Comparison of ENCODE assay signal across 25 cellular contexts in the genomic region with DNA sequence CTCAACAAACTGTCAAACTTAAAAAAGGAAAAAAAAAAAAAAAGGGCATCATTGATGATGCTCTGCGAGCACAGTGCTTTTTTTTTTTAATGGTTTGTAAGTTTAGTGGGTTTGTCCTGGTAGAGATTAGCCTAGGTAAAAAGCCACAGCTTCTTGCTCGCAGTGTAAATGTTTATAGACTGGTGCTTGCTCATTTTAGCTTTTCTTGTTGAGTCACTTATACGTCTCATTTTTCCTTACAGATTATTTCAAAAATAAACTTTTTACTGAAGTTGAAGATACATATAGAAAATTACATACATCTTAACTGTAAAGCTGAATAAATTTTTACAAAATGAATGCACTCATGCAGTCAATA.
"Had no signal": no experiment of that assay in that cellular context is flagged by ENCODE, and none has a peak within 500 bp of the region (broad histone marks: within the 10 kb centered on the region; RNA-seq: fewer than 3 reads in every experiment).

No MANE protein-coding gene starts in this region.

- H3K27me3 ChIP-seq: MG63, SJSA1 had no signal

- FAIRE-seq: HTR-8/SVneo, RCC 7860 had no signal

- H3K27ac ChIP-seq: HL-60, SJSA1, SK-N-MC had no signal

- DNase-seq: Karpas-422, KG1, MG63, NCI-H1092, NCI-H1105 treated with DMSO at 0.1 percent for 48 hours, NCI-H1417 treated with DMSO at 0.1 percent for 48 hours, NCI-H146, NCI-H1694 treated with DMSO at 0.1 percent for 48 hours, NCI-H1930, NCI-H2081, NCI-H2107, NCI-H226, NCI-H446, NCI-H510A, NCI-H524 treated with DMSO at 0.1 percent for 48 hours, NCI-H69, NCI-H774, Right ventricle myocardium superior, RPMI8226, SIG-M5 had no signal

- H3K4me3 ChIP-seq: MG63, SJSA1, SK-N-MC had no signal

- H3K9me3 ChIP-seq: MG63, SJSA1 had no signal

- H3K36me3 ChIP-seq: MG63, SJSA1 had no signal
